8 cellular contexts compared by ENCODE assay signal in the genomic region with DNA sequence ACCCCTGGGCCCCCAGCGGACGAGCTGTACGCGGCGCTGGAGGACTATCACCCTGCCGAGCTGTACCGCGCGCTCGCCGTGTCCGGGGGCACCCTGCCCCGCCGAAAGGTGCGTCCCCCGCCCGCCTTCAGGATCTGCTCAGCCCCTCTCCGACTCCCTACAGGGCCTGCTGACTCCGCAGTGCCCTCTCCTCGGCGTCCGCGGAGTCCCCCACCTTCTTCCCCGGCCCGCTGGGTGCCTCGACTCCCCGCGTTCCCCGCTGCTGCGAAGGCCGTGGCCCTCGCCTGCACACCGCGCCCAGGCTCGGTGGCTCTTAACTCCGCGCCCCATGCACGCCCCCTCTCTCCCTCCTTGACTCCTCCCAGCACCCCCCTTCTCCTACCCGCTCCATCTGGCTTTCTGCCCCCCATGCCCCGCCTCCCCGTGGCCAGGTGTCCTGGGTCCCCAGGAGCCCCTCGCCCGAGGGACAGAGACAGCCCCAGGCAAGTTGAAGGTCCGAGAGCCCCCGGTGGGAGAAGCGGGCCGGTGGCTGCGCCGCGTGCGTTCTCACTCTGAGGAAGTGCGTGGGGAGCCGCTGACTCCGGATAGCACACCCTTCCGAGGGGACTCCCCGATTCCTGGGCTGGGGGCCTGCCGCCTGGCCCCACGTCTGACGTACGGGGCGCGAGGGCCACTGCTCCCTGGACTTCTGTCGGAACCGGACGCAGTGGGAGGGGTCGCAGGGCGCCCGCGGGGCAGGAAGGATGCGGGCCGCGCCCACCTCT. TPM values are rescaled to one million over a fixed set of nuclear protein-coding genes. Genes with fewer than 3 reads are reported as not detected.
A peak's percentile ranks its signal among the peaks of the same experiment; 100 is the strongest.
DNase-seq lines count a peak whose midpoint lies in the region; ATAC-seq and TF ChIP-seq lines count a peak whose summit lies in the region.

No MANE protein-coding gene starts in this region.

- H3K27me3 ChIP-seq in tibial artery = peaks cover 0 to 35% of the 10 kb centered on the region in 2 donors

- H3K4me3 Mint-ChIP-seq in effector memory CD8-positive, alpha-beta T cell = peak overlapping the region; percentile 87 to 89
- H3K4me3 Mint-ChIP-seq in naive B cell = peak overlapping the region; percentile 89 to 97 (median 95)

- peaks cover 0 to 10% (median 8%) of the 10 kb centered on the region in 3 donors for H3K36me3 ChIP-seq in tibial artery

- TF ChIP-seq CTCF in GM20000 (IDR thresholded peaks at IDR 0.05; ENCODE audit: extremely low read depth, missing control alignments) (no peak), tibial artery (IDR thresholded peaks at IDR 0.05) (no peak)

- H3K4me3 ChIP-seq in tibial artery = peak overlapping the region; percentile 57

- peaks cover 0 to 34% (median 10%) of the 10 kb centered on the region in 4 donors for H3K4me1 ChIP-seq in tibial artery

- intact Hi-C loops in tibial artery (cut with DNase I; ENCODE audit: low total_unique reads) = no loop called here

- H3K9me3 ChIP-seq in tibial artery = no peaks in the 10 kb centered on the region

- H3K27ac Mint-ChIP-seq in effector memory CD8-positive, alpha-beta T cell = peak overlapping the region; percentile 79 to 93
- peak overlapping the region; percentile 98 to 100 (median 99) for H3K27ac Mint-ChIP-seq in naive B cell

- peaks cover 39% of the 10 kb centered on the region for H3K36me3 Mint-ChIP-seq in effector memory CD8-positive, alpha-beta T cell (ENCODE audit: insufficient read depth)
- H3K36me3 Mint-ChIP-seq in naive B cell = no peaks in the 10 kb centered on the region

- peak overlapping the region; percentile 60 to 75 for H3K27ac ChIP-seq in tibial artery

- H3K4me1 Mint-ChIP-seq in effector memory CD8-positive, alpha-beta T cell (ENCODE audit: low read depth in 2 of 2) = peaks cover 17 to 19% of the 10 kb centered on the region in 2 donors
- peaks cover 31 to 42% (median 34%) of the 10 kb centered on the region in 3 donors for H3K4me1 Mint-ChIP-seq in naive B cell

- peaks cover 19 to 20% of the 10 kb centered on the region in 2 donors for H3K27me3 Mint-ChIP-seq in effector memory CD8-positive, alpha-beta T cell
- no peaks in the 10 kb centered on the region for H3K27me3 Mint-ChIP-seq in naive B cell

- ATAC-seq in effector memory CD8-positive, alpha-beta T cell (replicated peaks) = peak; percentile 60
- ATAC-seq in naive B cell (ENCODE audit: low read depth in 2 of 2) = peak; percentile 51 to 54

- DNase-seq in GM20000 (ENCODE audit: low spot score) (peak; percentile 76), naive B cell (peak; percentile 89), tibial artery (peak in 1 of 2 donors; percentile 50), islet precursor cell (no peak), NCI-H446 (lab: John Stamatoyannopoulos, UW) (no peak), AG08395 (ENCODE audit: low spot score) (no peak)
- peak; percentile 18 to 27 for DNase-seq in activated CD4-positive, alpha-beta T cell treated with anti-CD3 and anti-CD28 coated beads, Interleukin-2, amount 50 U/mL, for 24 hours (ENCODE audit: low read depth in 1 of 2, low spot score in 1 of 2)
- DNase-seq in effector memory CD8-positive, alpha-beta T cell = peak; percentile 44 to 53 (median 48)

- no peaks in the 10 kb centered on the region for H3K9me3 Mint-ChIP-seq in effector memory CD8-positive, alpha-beta T cell
- no peaks in the 10 kb centered on the region for H3K9me3 Mint-ChIP-seq in naive B cell

RNA-seq across cellular contexts. Expression of gene TAMALIN, which starts 0.6 kb away (rescaled TPM):
- 10 to 100 TPM in 5 of 6 donors, 1 to 10 TPM in 1; 2.9 to 28.7 (median 16.9) TPM for polyA plus RNA-seq in naive B cell (ENCODE audit: low read depth in 6 of 6)

RNA-seq across cellular contexts. Expression of gene NR4A1, which starts 43.9 kb away (rescaled TPM):
- polyA plus RNA-seq in naive B cell (ENCODE audit: low read depth in 6 of 6) = 10 to 100 TPM in 4 of 6 donors, 1 to 10 TPM in 2; 6.7 to 24.9 (median 12.6) TPM

RNA-seq across cellular contexts. Expression of gene ACVR1B, which starts 55.8 kb away (rescaled TPM):
- 1 to 10 TPM in 1 of 6 donors, under 1 TPM in 4, not detected in 1; 0.43 to 1.1 (median 0.51) TPM for polyA plus RNA-seq in naive B cell (ENCODE audit: low read depth in 6 of 6)

Comparison
In these comparisons a context has a peak if more than half of its experiments do, and no peak if none do; other contexts are left out.
1. DNase-seq: peak in GM20000 (single experiment), activated CD4-positive, alpha-beta T cell treated with anti-CD3 and anti-CD28 coated beads, Interleukin-2, amount 50 U/mL, for 24 hours (2 of 2), effector memory CD8-positive, alpha-beta T cell (3 of 3) and naive B cell (single experiment); none in islet precursor cell (single experiment), NCI-H446 (0 of 2) and AG08395 (single experiment).